Comparison of ENCODE assay signal across 10 cellular contexts in the genomic region with DNA sequence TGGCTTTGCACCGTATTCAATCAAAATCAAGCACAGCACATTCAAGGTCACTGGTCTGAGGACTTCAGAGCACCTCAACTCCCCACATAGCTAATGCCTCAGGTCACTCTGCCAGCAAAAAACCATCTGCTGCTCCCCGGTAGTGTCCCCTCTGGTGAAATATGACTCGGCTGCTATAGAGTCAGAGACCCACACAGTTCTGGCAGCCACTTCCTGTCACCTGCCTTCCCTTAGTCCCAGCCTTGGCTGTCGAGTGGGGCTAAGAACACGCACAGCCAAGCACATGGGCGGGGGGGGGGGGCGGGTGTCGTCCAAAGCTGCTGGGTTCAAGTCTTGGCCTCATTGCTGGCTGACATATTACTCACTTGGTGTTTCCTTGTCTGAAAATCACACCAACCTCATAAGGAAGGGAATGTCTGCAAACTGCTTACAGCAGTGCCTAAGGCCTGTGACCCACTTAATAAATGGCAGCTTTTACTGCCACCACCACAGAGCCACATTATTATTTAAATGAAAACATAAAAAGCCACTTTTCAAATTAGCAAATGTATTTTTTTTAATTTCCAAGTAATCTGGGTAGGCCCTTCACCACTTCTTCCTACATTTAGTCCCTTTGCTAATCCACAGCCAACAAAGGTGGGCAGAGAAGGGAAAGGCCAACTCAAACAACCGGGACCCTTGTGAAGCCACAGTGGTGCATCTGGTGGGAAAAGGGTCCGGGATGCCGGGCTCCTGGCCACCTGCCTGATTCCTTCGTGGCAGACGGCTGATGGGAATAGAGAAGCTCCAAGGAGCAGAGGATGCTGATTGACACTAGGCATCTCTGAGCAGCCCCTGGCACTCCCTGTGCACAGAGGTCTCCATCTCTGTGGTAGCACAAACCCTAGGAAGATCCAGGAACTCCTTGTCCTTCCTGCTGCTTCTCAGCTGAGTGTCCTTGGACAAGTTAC. TPM values are rescaled to one million over a fixed set of nuclear protein-coding genes. Genes with fewer than 3 reads are reported as not detected.
DNase-seq lines count a peak whose midpoint lies in the region; ATAC-seq, FAIRE-seq and TF ChIP-seq lines count a peak whose summit lies in the region.
"Had no signal": no experiment of that assay in that cellular context is flagged by ENCODE, and none has a peak within 500 bp of the region (broad histone marks: within the 10 kb centered on the region; RNA-seq: fewer than 3 reads in every experiment).

No MANE protein-coding gene starts in this region.

- H3K4me3 Mint-ChIP-seq in natural killer cell treated with Interleukin-12 subunit alpha and Interleukin-12 subunit beta and Interleukin-15 and Interleukin-18, amount 100 ng/mL, for 72 hours: no peak overlapping the region

- no peak for TF ChIP-seq CTCF in GM10248 (IDR thresholded peaks at IDR 0.05; ENCODE audit: control extremely low read depth, extremely low read depth, low read depth, missing control alignments)
- no peak for TF ChIP-seq CTCF in coronary artery (IDR thresholded peaks at IDR 0.05)
- no peak for TF ChIP-seq CTCF in kidney (IDR thresholded peaks at IDR 0.05; ENCODE audit: borderline replicate concordance, extremely low read depth, insufficient read depth)

- no peaks in the 10 kb centered on the region for H3K27me3 Mint-ChIP-seq in natural killer cell treated with Interleukin-12 subunit alpha and Interleukin-12 subunit beta and Interleukin-15 and Interleukin-18, amount 100 ng/mL, for 72 hours

- DNase-seq in GM10248 (ENCODE audit: extremely low spot score) (peak; percentile 31), activated T-cell treated with anti-CD3 and anti-CD28 coated beads for 24 hours (ENCODE audit: low read depth) (peak; percentile 12), coronary artery (ENCODE audit: low spot score) (no peak), kidney (no peak)
- peak; percentile 67 for DNase-seq in natural killer cell treated with Interleukin-12 subunit alpha and Interleukin-12 subunit beta and Interleukin-15 and Interleukin-18, amount 100 ng/mL, for 72 hours (ENCODE audit: low spot score)
- DNase-seq: effector CD8-positive, alpha-beta T cell; pancreas had no signal

- ATAC-seq in natural killer cell treated with Interleukin-12 subunit alpha and Interleukin-12 subunit beta and Interleukin-15 and Interleukin-18, amount 100 ng/mL, for 72 hours: peak; percentile 92 to 98
- no peak for ATAC-seq in GM18502 (IDR thresholded peaks at IDR 0.05; ENCODE audit: poor library complexity, unreplicated experiment)
- no peak for ATAC-seq in HG02970 (IDR thresholded peaks at IDR 0.05; ENCODE audit: low FRiP score, unreplicated experiment)

- H3K36me3 ChIP-seq in KOPT-K1 (ENCODE audit: insufficient read depth, low read length): peaks cover 95% of the 10 kb centered on the region
- H3K36me3 ChIP-seq in kidney (ENCODE audit: control insufficient read depth in 1 of 2, insufficient read depth in 2 of 2, low read length in 2 of 2): peaks cover 19 to 31% of the 10 kb centered on the region in 2 donors

- no peak for FAIRE-seq in kidney (lab: Jason Lieb, UNC)
- FAIRE-seq: pancreas had no signal

- H3K4me3 ChIP-seq in coronary artery (no peak overlapping the region), kidney (ENCODE audit: low read length in 2 of 2) (no peak overlapping the region)
- H3K4me3 ChIP-seq: pancreas had no signal

- POLR2A ChIA-PET in GM10248 (lab: Yijun Ruan, JAX): no interaction called here

- no peaks in the 10 kb centered on the region for H3K9me3 Mint-ChIP-seq in natural killer cell treated with Interleukin-12 subunit alpha and Interleukin-12 subunit beta and Interleukin-15 and Interleukin-18, amount 100 ng/mL, for 72 hours

- H3K36me3 Mint-ChIP-seq in natural killer cell treated with Interleukin-12 subunit alpha and Interleukin-12 subunit beta and Interleukin-15 and Interleukin-18, amount 100 ng/mL, for 72 hours: peaks cover 39% of the 10 kb centered on the region

- H3K4me1 Mint-ChIP-seq in natural killer cell treated with Interleukin-12 subunit alpha and Interleukin-12 subunit beta and Interleukin-15 and Interleukin-18, amount 100 ng/mL, for 72 hours (ENCODE audit: low read depth in 2 of 2): peaks cover 17 to 18% of the 10 kb centered on the region in 2 donors

- intact Hi-C loops in kidney (cut with DNase I): no loop called here

- H3K27ac ChIP-seq in KOPT-K1 (ENCODE audit: low read depth, low read length, poor library complexity, severe bottlenecking) (peak overlapping the region; percentile 65), coronary artery (no peak overlapping the region), kidney (ENCODE audit: low read depth in 2 of 2, low read length in 2 of 2) (no peak overlapping the region)
- H3K27ac ChIP-seq: pancreas had no signal

- no peak overlapping the region for H3K9ac ChIP-seq in kidney (ENCODE audit: low read length in 2 of 2)

- H3K9me3 ChIP-seq in KOPT-K1 (ENCODE audit: insufficient read depth, low read length, poor library complexity, severe bottlenecking) (peaks cover 12% of the 10 kb centered on the region), kidney (ENCODE audit: control insufficient read depth in 1 of 2, low read length in 2 of 2) (no peaks in the 10 kb centered on the region)
- H3K9me3 ChIP-seq: pancreas had no signal

- CTCF ChIA-PET in GM10248 (lab: Yijun Ruan, JAX): interaction anchor here (0.9 to 3.1 kb wide), 7 partner anchors 10 to 389 kb away, joined by 3 to 40 read pairs (median 4); no protein-coding TSS in a partner anchor

- peak overlapping the region; percentile 28 to 47 for H3K27ac Mint-ChIP-seq in natural killer cell treated with Interleukin-12 subunit alpha and Interleukin-12 subunit beta and Interleukin-15 and Interleukin-18, amount 100 ng/mL, for 72 hours

- peaks cover 13 to 14% of the 10 kb centered on the region in 2 donors for H3K4me1 ChIP-seq in kidney (ENCODE audit: control insufficient read depth in 1 of 2, insufficient read depth in 1 of 2, low read depth in 1 of 2, low read length in 2 of 2)

RNA-seq across cellular contexts. Expression of a gene that starts 37.3 kb away (rescaled TPM):
- total RNA-seq in natural killer cell treated with Interleukin-12 subunit alpha and Interleukin-12 subunit beta and Interleukin-15 and Interleukin-18, amount 100 ng/mL, for 72 hours: 10 to 100 TPM; 51.7 to 99.2 TPM
- 33.7 TPM for total RNA-seq in kidney
- polyA plus RNA-seq in kidney (ENCODE audit: insufficient read depth, low read depth, low replicate concordance): 3.4 TPM

RNA-seq across cellular contexts. Expression of a gene that starts 37.7 kb away (rescaled TPM):
- 100 to 1,000 TPM; 101 to 169 TPM for total RNA-seq in natural killer cell treated with Interleukin-12 subunit alpha and Interleukin-12 subunit beta and Interleukin-15 and Interleukin-18, amount 100 ng/mL, for 72 hours
- 78.9 TPM for total RNA-seq in kidney
- polyA plus RNA-seq in kidney (ENCODE audit: insufficient read depth, low read depth, low replicate concordance): 34.1 TPM

Comparison
In these comparisons a context has a peak if more than half of its experiments do, and no peak if none do; other contexts are left out.
1. DNase-seq: peak in GM10248 (single experiment), activated T-cell treated with anti-CD3 and anti-CD28 coated beads for 24 hours (single experiment) and natural killer cell treated with Interleukin-12 subunit alpha and Interleukin-12 subunit beta and Interleukin-15 and Interleukin-18, amount 100 ng/mL, for 72 hours (single experiment); none in coronary artery (single experiment) and kidney (single experiment).
2. ATAC-seq: peak in natural killer cell treated with Interleukin-12 subunit alpha and Interleukin-12 subunit beta and Interleukin-15 and Interleukin-18, amount 100 ng/mL, for 72 hours (2 of 2); none in GM18502 (single experiment) and HG02970 (single experiment).